In the genomic region with DNA sequence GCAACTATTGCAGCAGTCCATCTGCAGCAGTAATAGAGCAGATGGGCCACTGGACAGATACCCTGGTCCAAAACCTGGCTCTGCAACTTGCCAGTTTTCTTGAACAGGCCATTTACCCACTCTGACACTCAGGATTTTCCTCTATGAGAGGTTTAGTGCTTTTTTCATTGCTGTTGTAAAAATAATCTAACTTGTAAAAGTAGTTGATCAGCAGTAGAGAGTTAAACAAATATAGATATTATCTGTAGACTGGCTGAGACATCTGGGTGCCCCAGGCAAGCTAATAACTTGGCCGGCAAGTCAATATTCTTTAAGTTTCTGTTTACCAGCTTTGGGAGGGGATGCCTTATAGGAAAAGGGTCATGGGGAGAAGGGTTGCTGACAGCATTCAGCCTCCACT, we compare ENCODE assay signal across 23 cellular contexts. TPM values are rescaled to one million over a fixed set of nuclear protein-coding genes. Genes with fewer than 3 reads are reported as not detected.
DNase-seq lines count a peak whose midpoint lies in the region; ATAC-seq, FAIRE-seq and TF ChIP-seq lines count a peak whose summit lies in the region.
"Had no signal": no experiment of that assay in that cellular context is flagged by ENCODE, and none has a peak within 500 bp of the region (broad histone marks: within the 10 kb centered on the region; RNA-seq: fewer than 3 reads in every experiment).

No MANE protein-coding gene starts in this region.

- H3K27ac Mint-ChIP-seq in activated CD4-positive, alpha-beta memory T cell treated with anti-CD3 and anti-CD28 coated beads, Interleukin-2, amount 10 ng/mL, durations not matched to agents 7 days and 5 days = no peak overlapping the region
- H3K27ac Mint-ChIP-seq: activated CD4-positive, alpha-beta T cell treated with anti-CD3 and anti-CD28 coated beads, Interleukin-2, amount 10 ng/mL, durations not matched to agents 7 days and 5 days had no signal

- peaks cover 0 to 12% of the 10 kb centered on the region in 2 experiments; a peak in 1 of 4 replicates for H3K36me3 ChIP-seq in GM12878 (ENCODE audit: control insufficient read depth in 2 of 2, insufficient read depth in 2 of 2, low read length in 1 of 2)
- peaks cover 0 to 14% of the 10 kb centered on the region in 2 donors for H3K36me3 ChIP-seq in left lung
- no peaks in the 10 kb centered on the region for H3K36me3 ChIP-seq in sigmoid colon
- H3K36me3 ChIP-seq: adrenal gland, neutrophil had no signal

- BruUV-seq in GM12878 (replicated peaks; lab: Mats Ljungman, UMichigan) = no TSS peak

- RAD21 ChIA-PET in GM12878 (lab: Charles Lee; ENCODE audit: unreplicated experiment) = interaction anchor here (0.9 to 1.9 kb wide), 5 partner anchors 8 to 71 kb away, joined by 3 to 9 read pairs (median 3); no protein-coding TSS in a partner anchor

- TF ChIP-seq POLR2A in GM12878 (IDR thresholded peaks at IDR 0.05; ENCODE audit: low read depth, low read length) (no peak), sigmoid colon (IDR thresholded peaks at IDR 0.05) (no peak)

- no peak for TF ChIP-seq RAD21 in GM12878 (IDR thresholded peaks at IDR 0.05; ENCODE audit: insufficient read depth, low read depth, low read length)

- H3K27ac ChIP-seq in GM12878 (ENCODE audit: control insufficient read depth, insufficient read depth) (peak overlapping the region; percentile 41), left lung (peak overlapping the region; percentile 30 to 34), sigmoid colon (peak overlapping the region; percentile 85 to 94 (median 91))
- H3K27ac ChIP-seq: GM23248 had no signal

- FAIRE-seq in GM12878 (lab: Jason Lieb, UNC) = no peak
- FAIRE-seq: D721Med had no signal

- TF ChIP-seq EP300 in GM12878 (IDR thresholded peaks at IDR 0.05; ENCODE audit: borderline replicate concordance in 1 of 2, control insufficient read depth in 1 of 2, low read depth in 2 of 2, low read length in 2 of 2) (no peak), sigmoid colon (IDR thresholded peaks at IDR 0.05) (no peak)

- H3K9me3 Mint-ChIP-seq in activated CD4-positive, alpha-beta memory T cell treated with anti-CD3 and anti-CD28 coated beads, Interleukin-2, amount 10 ng/mL, durations not matched to agents 7 days and 5 days = no peaks in the 10 kb centered on the region
- H3K9me3 Mint-ChIP-seq: activated CD4-positive, alpha-beta T cell treated with anti-CD3 and anti-CD28 coated beads, Interleukin-2, amount 10 ng/mL, durations not matched to agents 7 days and 5 days had no signal

- in situ Hi-C loops in GM12878 (cut with MboI) = no loop called here

- CTCF ChIA-PET in GM12878 (lab: Yijun Ruan, JAX) = interaction anchor here (1.3 to 1.4 kb wide), 2 partner anchors 9 to 164 kb away, joined by 3 to 4 read pairs; no protein-coding TSS in a partner anchor
- CTCF ChIA-PET in activated CD4-positive, alpha-beta memory T cell treated with anti-CD3 and anti-CD28 coated beads, Interleukin-2, amount 10 ng/mL, durations not matched to agents 7 days and 5 days (lab: Charles Lee) = no interaction called here

- H2AFZ ChIP-seq in GM12878 (ENCODE audit: control insufficient read depth, low read depth, low read length) = no peak overlapping the region
- H2AFZ ChIP-seq: GM23248 had no signal

- H3K4me3 ChIP-seq in GM12878 = peak overlapping the region; percentile 33
- H3K4me3 ChIP-seq in left lung = peak overlapping the region in 1 of 2 donors; percentile 11
- H3K4me3 ChIP-seq in sigmoid colon = peak overlapping the region in 2 of 4 donors; percentile 3 to 4
- H3K4me3 ChIP-seq: adrenal gland, GM23248 had no signal

- H3K27me3 ChIP-seq in GM12878 (replicated peaks in 1 of 2; ENCODE audit: control insufficient read depth in 2 of 2, insufficient read depth in 2 of 2, low read length in 1 of 2) (no peaks in the 10 kb centered on the region), left lung (peaks cover 0 to 28% of the 10 kb centered on the region in 2 donors), sigmoid colon (no peaks in the 10 kb centered on the region)
- H3K27me3 ChIP-seq: adrenal gland had no signal

- POLR2A ChIA-PET in GM12878 (lab: Charles Lee) = interaction anchor here (0.8 to 1.4 kb wide), 3 partner anchors 11 to 40 kb away, joined by 3 read pairs; no protein-coding TSS in a partner anchor
- POLR2A ChIA-PET in activated CD4-positive, alpha-beta memory T cell treated with anti-CD3 and anti-CD28 coated beads, Interleukin-2, amount 10 ng/mL, durations not matched to agents 7 days and 5 days (lab: Charles Lee) = no interaction called here

- H3K9ac ChIP-seq in GM12878 (ENCODE audit: control insufficient read depth, insufficient read depth, low read length) = peak overlapping the region; percentile 15; the same call in 1 of the 2 replicates
- H3K9ac ChIP-seq: GM23248 had no signal

- peaks cover 27% of the 10 kb centered on the region for H3K27me3 Mint-ChIP-seq in activated CD4-positive, alpha-beta memory T cell treated with anti-CD3 and anti-CD28 coated beads, Interleukin-2, amount 10 ng/mL, durations not matched to agents 7 days and 5 days

- H3K4me2 ChIP-seq in GM12878 (ENCODE audit: control insufficient read depth, insufficient read depth) = peak overlapping the region; percentile 78

- no peaks in the 10 kb centered on the region for H3K36me3 Mint-ChIP-seq in activated CD4-positive, alpha-beta memory T cell treated with anti-CD3 and anti-CD28 coated beads, Interleukin-2, amount 10 ng/mL, durations not matched to agents 7 days and 5 days (ENCODE audit: low read depth)

- H3K4me3 Mint-ChIP-seq in activated CD4-positive, alpha-beta memory T cell treated with anti-CD3 and anti-CD28 coated beads, Interleukin-2, amount 10 ng/mL, durations not matched to agents 7 days and 5 days = no peak overlapping the region
- H3K4me3 Mint-ChIP-seq: activated CD4-positive, alpha-beta T cell treated with anti-CD3 and anti-CD28 coated beads, Interleukin-2, amount 10 ng/mL, durations not matched to agents 7 days and 5 days had no signal

- intact Hi-C loops in GM12878 (cut with micrococcal nuclease; ENCODE audit: unreplicated experiment) (loop anchor here (5.0 to 10.0 kb wide), 2 partner anchors 160 to 1147 kb away; partner anchors contain the start of gene TUT7), left lung (cut with DNase I) (loop anchor here in 1 of 2 donors (10.0 kb wide), 1 partner anchor 103 kb away; no protein-coding TSS in a partner anchor), sigmoid colon (cut with DNase I) (no loop called here)

- H3K9me3 ChIP-seq in GM12878 (replicated peaks; ENCODE audit: control insufficient read depth, insufficient read depth, low read length) (no peaks in the 10 kb centered on the region), left lung (no peaks in the 10 kb centered on the region), sigmoid colon (no peaks in the 10 kb centered on the region)
- H3K9me3 ChIP-seq: adrenal gland, neutrophil had no signal

- peaks cover 10% of the 10 kb centered on the region for H3K4me1 Mint-ChIP-seq in activated CD4-positive, alpha-beta memory T cell treated with anti-CD3 and anti-CD28 coated beads, Interleukin-2, amount 10 ng/mL, durations not matched to agents 7 days and 5 days

- DNase-seq in DMS 273 (lab: John Stamatoyannopoulos, UW; ENCODE audit: unreplicated experiment) (peak; percentile 49), GM12878 (ENCODE audit: low read depth, low spot score) (no peak), left lung (no peak), sigmoid colon (no peak), left lobe of liver (ENCODE audit: low spot score) (no peak)
- no peak for DNase-seq in activated CD4-positive, alpha-beta memory T cell treated with anti-CD3 and anti-CD28 coated beads, Interleukin-2, amount 10 ng/mL, durations not matched to agents 7 days and 5 days
- DNase-seq: ACHN; activated CD4-positive, alpha-beta T cell treated with anti-CD3 and anti-CD28 coated beads, Interleukin-2, amount 10 ng/mL, durations not matched to agents 7 days and 5 days; activated CD8-positive, alpha-beta memory T cell treated with anti-CD3 and anti-CD28 coated beads, Interleukin-2, amount 50 U/mL, for 48 hours; activated gamma-delta T cell; GM23248; KG1; left cardiac atrium; NCI-H1048; NCI-H2081; NCI-H446 treated with DMSO at 0.1 percent for 48 hours; stimulated activated CD8-positive, alpha-beta memory T cell treated with anti-CD3 and anti-CD28 coated beads, Interleukin-4, amount 100 ng/mL, for 48 hours had no signal

- H4K20me1 ChIP-seq in GM12878 (ENCODE audit: control insufficient read depth, insufficient read depth) = no peaks in the 10 kb centered on the region

- 55% methylated on average over 1 of the region's 1 CpG for WGBS in GM12878 (ENCODE audit: insufficient coverage, insufficient replicate concordance, low lambda C conversion rate, missing lambda C conversion rate)
- whole genome bisulfite sequencing in sigmoid colon, 2 donors = 23 to 54% methylated on average over 1 of the region's 1 CpG

- H3K4me1 ChIP-seq in GM12878 (ENCODE audit: control insufficient read depth, insufficient read depth, low read length) = peaks cover 13% of the 10 kb centered on the region
- H3K4me1 ChIP-seq in left lung = peaks cover 32 to 69% of the 10 kb centered on the region in 2 donors
- peaks cover 0 to 70% (median 55%) of the 10 kb centered on the region in 4 donors for H3K4me1 ChIP-seq in sigmoid colon

- ATAC-seq in GM12878 = no peak
- ATAC-seq in left lung = no peak
- ATAC-seq in left lobe of liver = no peak
- ATAC-seq in HG03135 (IDR thresholded peaks at IDR 0.05; ENCODE audit: unreplicated experiment) = no peak
- no peak for ATAC-seq in HG02870 (IDR thresholded peaks at IDR 0.05; ENCODE audit: unreplicated experiment)
- ATAC-seq: Panc1 had no signal

- no peak for TF ChIP-seq CTCF in GM12878 (IDR thresholded peaks at IDR 0.05 in 2 of 3, conservative IDR thresholded peaks at IDR 0.05 in 1 of 3; ENCODE audit: control insufficient read depth in 2 of 3, extremely low read depth in 1 of 3, insufficient read depth in 1 of 3, low read depth in 3 of 3, low read length in 3 of 3)
- no peak for TF ChIP-seq CTCF in left lung (IDR thresholded peaks at IDR 0.05)
- TF ChIP-seq CTCF in sigmoid colon (IDR thresholded peaks at IDR 0.05) = no peak

- H3K79me2 ChIP-seq in GM12878 (ENCODE audit: control insufficient read depth, insufficient read depth, low read length) = peaks cover 75% of the 10 kb centered on the region

- SMC1A ChIA-PET in GM12878 (lab: Charles Lee; ENCODE audit: uncharacterized antibody, unreplicated experiment) = interaction anchor here (0.5 to 3.4 kb wide), 8 partner anchors 11 to 145 kb away, joined by 3 to 16 read pairs (median 5); no protein-coding TSS in a partner anchor

RNA-seq across cellular contexts. Expression of gene DAPK1, which starts 4.1 kb away (rescaled TPM):
- total RNA-seq in GM12878 (2013; cell fraction: nucleolus; rRNA removed) = 289 and 314 TPM in 2 replicates
- total RNA-seq in GM12878 (2014; rRNA removed) (54.7 and 57.5 TPM in 2 replicates), GM12878 (2014; rRNA removed; fragmentation: Illumina TruSeq; extraction: Trizol) (44.1 and 46.1 TPM in 2 replicates), GM12878 (2021) (94.7 and 96.7 TPM in 2 replicates), left lung (100 to 1,000 TPM in 1 of 2 donors, 10 to 100 TPM in 1; 78.2 to 123 TPM), sigmoid colon (10 to 100 TPM; 78.1 to 92.5 (median 84.4) TPM), left lobe of liver (58.0 TPM)
- polyA plus RNA-seq in GM12878 (2011; ENCODE audit: low read depth) = 14.1 TPM
- polyA plus RNA-seq in GM12878 (2011; rRNA removed) (31.4 and 41.3 TPM in 2 replicates), GM12878 (2014; fragmentation: Illumina TruSeq; extraction: Trizol) (43.6 and 48.4 TPM in 2 replicates), GM12878 (2014; fragmentation: Nextera tagmentation; extraction: Ambion mirVana) (10 to 100 TPM in 1 of 2 experiments, 1 to 10 TPM in 1; 8.2 to 10.4 TPM), GM12878 (2014; rRNA removed) (48.2 and 56.5 TPM in 2 replicates), GM12878 (2016; fragmentation: Nextera tagmentation; extraction: Ambion mirVana) (10 to 100 TPM; 55.5 to 56.0 TPM), sigmoid colon (1 to 10 TPM; 4.8 to 7.1 (median 5.5) TPM)
- 22.3 and 23.6 TPM in 2 replicates for polyA plus RNA-seq in GM12878 (2011; cell fraction: cytosol; rRNA removed)
- 127 and 131 TPM in 2 replicates for polyA plus RNA-seq in GM12878 (2011; cell fraction: nucleus; rRNA removed)
- 24.5 and 32.2 TPM in 2 replicates for polyA plus RNA-seq in GM12878 (2012)
- 88.0 and 110 TPM in 2 replicates for polyA minus RNA-seq in GM12878 (2011; rRNA and poly(A)+ RNA removed)
- polyA minus RNA-seq in GM12878 (2011; cell fraction: cytosol; rRNA and poly(A)+ RNA removed) = 13.4 and 14.3 TPM in 2 replicates
- polyA minus RNA-seq in GM12878 (2011; cell fraction: nucleus; rRNA and poly(A)+ RNA removed) = 88.4 and 117 TPM in 2 replicates
- under 1 TPM; 0.50 to 0.86 TPM for total RNA-seq in activated CD4-positive, alpha-beta memory T cell treated with anti-CD3 and anti-CD28 coated beads, Interleukin-2, amount 10 ng/mL, durations not matched to agents 7 days and 5 days

Comparison
In these comparisons a context has a peak if more than half of its experiments do, and no peak if none do; other contexts are left out.
1. H3K27ac ChIP-seq: peak in every context shown above with its lines; median percentile 91 in sigmoid colon; 41 in GM12878; 32 in left lung.
2. RNA of gene DAPK1, which starts 4.1 kb away (total RNA-seq): 78.2 to 123 TPM in left lung, 78.1 to 92.5 TPM in sigmoid colon, 58.0 TPM in left lobe of liver (single experiment) and 44.1 to 314 TPM in GM12878; 0.50 to 0.86 TPM in activated CD4-positive, alpha-beta memory T cell treated with anti-CD3 and anti-CD28 coated beads, Interleukin-2, amount 10 ng/mL, durations not matched to agents 7 days and 5 days; every median in the first group is over 10 times any median in the second.